2 cellular contexts compared by ENCODE assay signal in genomic region chr7:106114735-106115383, GRCh38.
TF ChIP-seq lines count a peak whose summit lies in the region.

No MANE protein-coding gene starts in this region.

TF ChIP-seq in GM12878, 131 proteins besides CTCF, POLR2A, EP300 and RAD21:
- TF ChIP-seq ASH2L (IDR thresholded peaks at IDR 0.05; ENCODE audit: borderline replicate concordance, low read depth) (no peak), SMARCA5 (IDR thresholded peaks at IDR 0.05) (no peak), STAT1 (conservative IDR thresholded peaks at IDR 0.05) (no peak), CUX1 (IDR thresholded peaks at IDR 0.05; ENCODE audit: insufficient replicate concordance, low read depth, low read length) (no peak), TCF12 (IDR thresholded peaks at IDR 0.05; ENCODE audit: low read depth, low read length) (no peak), CHD4 (IDR thresholded peaks at IDR 0.05) (no peak), SIX5 (IDR thresholded peaks at IDR 0.05; ENCODE audit: low read depth, low read length, severe bottlenecking) (no peak), IKZF2 (IDR thresholded peaks at IDR 0.05) (no peak), BACH1 (IDR thresholded peaks at IDR 0.05; ENCODE audit: borderline replicate concordance) (no peak), KAT2A (conservative IDR thresholded peaks at IDR 0.05; ENCODE audit: control insufficient read depth, low read depth, low read length) (no peak), ATF7 (IDR thresholded peaks at IDR 0.05; ENCODE audit: low read depth) (no peak), CHD1 (IDR thresholded peaks at IDR 0.05; ENCODE audit: low read depth, low read length) (no peak), WRNIP1 (IDR thresholded peaks at IDR 0.05; ENCODE audit: borderline replicate concordance, low read depth, low read length) (no peak), MTA2 (IDR thresholded peaks at IDR 0.05; ENCODE audit: low read depth) (no peak), YBX1 (IDR thresholded peaks at IDR 0.05) (no peak), MEF2A (IDR thresholded peaks at IDR 0.05; ENCODE audit: insufficient read depth, low read depth, low read length) (no peak), ESRRA (IDR thresholded peaks at IDR 0.05; ENCODE audit: low read length) (no peak), TARDBP (IDR thresholded peaks at IDR 0.05; ENCODE audit: borderline replicate concordance) (no peak)
- TF ChIP-seq, protein P1, sequence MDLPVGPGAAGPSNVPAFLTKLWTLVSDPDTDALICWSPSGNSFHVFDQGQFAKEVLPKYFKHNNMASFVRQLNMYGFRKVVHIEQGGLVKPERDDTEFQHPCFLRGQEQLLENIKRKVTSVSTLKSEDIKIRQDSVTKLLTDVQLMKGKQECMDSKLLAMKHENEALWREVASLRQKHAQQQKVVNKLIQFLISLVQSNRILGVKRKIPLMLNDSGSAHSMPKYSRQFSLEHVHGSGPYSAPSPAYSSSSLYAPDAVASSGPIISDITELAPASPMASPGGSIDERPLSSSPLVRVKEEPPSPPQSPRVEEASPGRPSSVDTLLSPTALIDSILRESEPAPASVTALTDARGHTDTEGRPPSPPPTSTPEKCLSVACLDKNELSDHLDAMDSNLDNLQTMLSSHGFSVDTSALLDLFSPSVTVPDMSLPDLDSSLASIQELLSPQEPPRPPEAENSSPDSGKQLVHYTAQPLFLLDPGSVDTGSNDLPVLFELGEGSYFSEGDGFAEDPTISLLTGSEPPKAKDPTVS (IDR thresholded peaks at IDR 0.05; ENCODE audit: low read depth, low read length), result no peak
- TF ChIP-seq, protein P2, sequence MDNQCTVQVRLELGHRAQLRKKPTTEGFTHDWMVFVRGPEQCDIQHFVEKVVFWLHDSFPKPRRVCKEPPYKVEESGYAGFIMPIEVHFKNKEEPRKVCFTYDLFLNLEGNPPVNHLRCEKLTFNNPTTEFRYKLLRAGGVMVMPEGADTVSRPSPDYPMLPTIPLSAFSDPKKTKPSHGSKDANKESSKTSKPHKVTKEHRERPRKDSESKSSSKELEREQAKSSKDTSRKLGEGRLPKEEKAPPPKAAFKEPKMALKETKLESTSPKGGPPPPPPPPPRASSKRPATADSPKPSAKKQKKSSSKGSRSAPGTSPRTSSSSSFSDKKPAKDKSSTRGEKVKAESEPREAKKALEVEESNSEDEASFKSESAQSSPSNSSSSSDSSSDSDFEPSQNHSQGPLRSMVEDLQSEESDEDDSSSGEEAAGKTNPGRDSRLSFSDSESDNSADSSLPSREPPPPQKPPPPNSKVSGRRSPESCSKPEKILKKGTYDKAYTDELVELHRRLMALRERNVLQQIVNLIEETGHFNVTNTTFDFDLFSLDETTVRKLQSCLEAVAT (IDR thresholded peaks at IDR 0.05), result no peak

TF ChIP-seq in SK-N-SH treated with all-trans-retinoic acid at 6 μM for 48 hours, 23 proteins besides CTCF, POLR2A, EP300 and RAD21:
- no peak for TF ChIP-seq ZFP3 (CRISPR knock-in tag; IDR thresholded peaks at IDR 0.05)
- no peak for TF ChIP-seq CREB5 (CRISPR knock-in tag; IDR thresholded peaks at IDR 0.05; ENCODE audit: low read depth)
- no peak for TF ChIP-seq POU6F1 (CRISPR knock-in tag; IDR thresholded peaks at IDR 0.05; ENCODE audit: borderline replicate concordance, low read depth)
- no peak for TF ChIP-seq ZNF8 (CRISPR knock-in tag; IDR thresholded peaks at IDR 0.05)
- TF ChIP-seq ZC3H10 (CRISPR knock-in tag; IDR thresholded peaks at IDR 0.05), result no peak
- no peak for TF ChIP-seq ISL1 (CRISPR knock-in tag; IDR thresholded peaks at IDR 0.05)
- TF ChIP-seq SNAI2 (CRISPR knock-in tag; IDR thresholded peaks at IDR 0.05), result no peak
TF ChIP-seq in SK-N-SH treated with all-trans-retinoic acid at 6 μM for 48 hours: peak in this region for 0.
